ENCODE assay signal across 19 cellular contexts in genomic region chr13:43021926-43022670, GRCh38. TPM values are rescaled to one million over a fixed set of nuclear protein-coding genes. Genes with fewer than 3 reads are reported as not detected.
DNase-seq lines count a peak whose midpoint lies in the region; ATAC-seq and TF ChIP-seq lines count a peak whose summit lies in the region.
"Had no signal": no experiment of that assay in that cellular context is flagged by ENCODE, and none has a peak within 500 bp of the region (broad histone marks: within the 10 kb centered on the region; RNA-seq: fewer than 3 reads in every experiment).

No MANE protein-coding gene starts in this region.

- CTCF ChIA-PET in HEK293 (lab: Yijun Ruan, JAX), result interaction anchor here (0.6 to 0.7 kb wide), 2 partner anchors 14 to 26 kb away, joined by 3 read pairs; no protein-coding TSS in a partner anchor
- CTCF ChIA-PET in naive thymus-derived CD4-positive, alpha-beta T cell (lab: Charles Lee), result interaction anchor here (0.6 to 1.2 kb wide), 6 partner anchors 51 to 1757 kb away, joined by 3 read pairs; no protein-coding TSS in a partner anchor

- H3K9me3 Mint-ChIP-seq in CD4-positive, CD25-positive, alpha-beta regulatory T cell, result no peaks in the 10 kb centered on the region
- H3K9me3 Mint-ChIP-seq in chondrocyte (ENCODE audit: low read depth) (peaks cover 3% of the 10 kb centered on the region), endodermal cell (peaks cover 6% of the 10 kb centered on the region)
- H3K9me3 Mint-ChIP-seq in naive thymus-derived CD4-positive, alpha-beta T cell, result peaks cover 0 to 7% (median 0%) of the 10 kb centered on the region in 11 donors
- H3K9me3 Mint-ChIP-seq: activated CD4-positive, alpha-beta memory T cell treated with anti-CD3 and anti-CD28 coated beads, Interleukin-2, amount 10 ng/mL, durations not matched to agents 7 days and 5 days; stimulated activated memory B cell treated with anti-CD40 and anti-IgM and Interleukin-4, amounts not matched to agents 10 μg/mL and 1 μg/mL and 100 μg/mL, for 72 hours; WTC11 had no signal

- H3K27me3 ChIP-seq in CD4-positive, CD25-positive, alpha-beta regulatory T cell (ENCODE audit: control insufficient read depth, insufficient read depth, low read length), result no peaks in the 10 kb centered on the region
- no peaks in the 10 kb centered on the region for H3K27me3 ChIP-seq in naive thymus-derived CD4-positive, alpha-beta T cell (ENCODE audit: control insufficient read depth in 2 of 2, insufficient read depth in 2 of 2, low read length in 2 of 2)
- no peaks in the 10 kb centered on the region for H3K27me3 ChIP-seq in endodermal cell (ENCODE audit: control insufficient read depth, insufficient read depth, low read length, poor library complexity, severe bottlenecking)
- H3K27me3 ChIP-seq: cardiac muscle cell had no signal

- H3K4me1 Mint-ChIP-seq in CD4-positive, CD25-positive, alpha-beta regulatory T cell, result peaks cover 9 to 33% (median 19%) of the 10 kb centered on the region in 4 donors
- peaks cover 39% of the 10 kb centered on the region for H3K4me1 Mint-ChIP-seq in chondrocyte (ENCODE audit: low read depth)
- peaks cover 14 to 35% (median 28%) of the 10 kb centered on the region in 7 donors for H3K4me1 Mint-ChIP-seq in naive thymus-derived CD4-positive, alpha-beta T cell
- H3K4me1 Mint-ChIP-seq in endodermal cell, result peaks cover 18% of the 10 kb centered on the region

- no peak for ATAC-seq in CD4-positive, CD25-positive, alpha-beta regulatory T cell (ENCODE audit: low read depth in 2 of 2)
- no peak for ATAC-seq in naive thymus-derived CD4-positive, alpha-beta T cell
- ATAC-seq in GM21723 (IDR thresholded peaks at IDR 0.05; ENCODE audit: unreplicated experiment) (no peak), GM21576 (IDR thresholded peaks at IDR 0.05; ENCODE audit: unreplicated experiment) (no peak)

- intact Hi-C loops in naive thymus-derived CD4-positive, alpha-beta T cell (cut with micrococcal nuclease), result no loop called here

- no peaks in the 10 kb centered on the region for H3K36me3 Mint-ChIP-seq in CD4-positive, CD25-positive, alpha-beta regulatory T cell
- peaks cover 6% of the 10 kb centered on the region for H3K36me3 Mint-ChIP-seq in chondrocyte (ENCODE audit: low read depth)
- H3K36me3 Mint-ChIP-seq in naive thymus-derived CD4-positive, alpha-beta T cell, result peaks cover 0 to 6% (median 0%) of the 10 kb centered on the region in 5 donors
- peaks cover 13% of the 10 kb centered on the region for H3K36me3 Mint-ChIP-seq in endodermal cell (ENCODE audit: low read depth)
- H3K36me3 Mint-ChIP-seq: stimulated activated memory B cell treated with anti-CD40 and anti-IgM and Interleukin-4, amounts not matched to agents 10 μg/mL and 1 μg/mL and 100 μg/mL, for 72 hours had no signal

- no peak overlapping the region for H3K4me3 ChIP-seq in CD4-positive, CD25-positive, alpha-beta regulatory T cell (ENCODE audit: low read depth, low read length)
- H3K4me3 ChIP-seq in HEK293 (ENCODE audit: low read depth, low read length), result no peak overlapping the region
- H3K4me3 ChIP-seq in naive thymus-derived CD4-positive, alpha-beta T cell (ENCODE audit: low read length), result no peak overlapping the region
- H3K4me3 ChIP-seq in endodermal cell (ENCODE audit: low read length), result no peak overlapping the region
- H3K4me3 ChIP-seq: cardiac muscle cell had no signal

- TF ChIP-seq CTCF in HEK293 (tag by site-specific recombination; IDR thresholded peaks at IDR 0.05) (no peak), chondrocyte (IDR thresholded peaks at IDR 0.05) (no peak), endodermal cell (conservative IDR thresholded peaks at IDR 0.05) (no peak)

- no peak overlapping the region for H3K27ac ChIP-seq in CD4-positive, CD25-positive, alpha-beta regulatory T cell (ENCODE audit: insufficient read depth, low read length, poor library complexity, severe bottlenecking)
- no peak overlapping the region for H3K27ac ChIP-seq in HEK293 (ENCODE audit: extremely low read depth, low read depth, low read length)
- H3K27ac ChIP-seq in naive thymus-derived CD4-positive, alpha-beta T cell (ENCODE audit: low read depth, low read length), result no peak overlapping the region
- no peak overlapping the region for H3K27ac ChIP-seq in endodermal cell (ENCODE audit: low read depth, low read length)
- H3K27ac ChIP-seq: cardiac muscle cell had no signal

- H3K4me3 Mint-ChIP-seq in CD4-positive, CD25-positive, alpha-beta regulatory T cell, result peak overlapping the region in 3 of 4 donors; percentile 44 to 95 (median 92)
- no peak overlapping the region for H3K4me3 Mint-ChIP-seq in chondrocyte (ENCODE audit: unreplicated experiment)
- peak overlapping the region in 7 of 10 donors; percentile 2 to 99 (median 34) for H3K4me3 Mint-ChIP-seq in naive thymus-derived CD4-positive, alpha-beta T cell
- H3K4me3 Mint-ChIP-seq in endodermal cell, result no peak overlapping the region

- no peaks in the 10 kb centered on the region for H3K27me3 Mint-ChIP-seq in CD4-positive, CD25-positive, alpha-beta regulatory T cell
- H3K27me3 Mint-ChIP-seq in chondrocyte (ENCODE audit: low read depth), result no peaks in the 10 kb centered on the region
- H3K27me3 Mint-ChIP-seq in naive thymus-derived CD4-positive, alpha-beta T cell, result no peaks in the 10 kb centered on the region
- no peaks in the 10 kb centered on the region for H3K27me3 Mint-ChIP-seq in endodermal cell (ENCODE audit: insufficient read depth)
- H3K27me3 Mint-ChIP-seq: activated CD4-positive, alpha-beta memory T cell treated with anti-CD3 and anti-CD28 coated beads, Interleukin-2, amount 10 ng/mL, durations not matched to agents 7 days and 5 days; progenitor cell of endocrine pancreas; stimulated activated memory B cell treated with anti-CD40 and anti-IgM and Interleukin-4, amounts not matched to agents 10 μg/mL and 1 μg/mL and 100 μg/mL, for 72 hours had no signal

- POLR2A ChIA-PET in HEK293 (lab: Yijun Ruan, JAX), result interaction anchor here (0.9 kb wide), 1 partner anchor 30 kb away, joined by 3 read pairs; the partner anchor contains the start of gene EPSTI1
- POLR2A ChIA-PET in naive thymus-derived CD4-positive, alpha-beta T cell (lab: Charles Lee), result interaction anchor here (1.2 to 4.1 kb wide), 4 partner anchors 8 to 37 kb away, joined by 3 to 36 read pairs (median 6); partner anchors contain the start of gene EPSTI1

- H3K9ac ChIP-seq in endodermal cell (ENCODE audit: extremely low read depth, low read length, poor library complexity, severe bottlenecking), result no peak overlapping the region

- H3K36me3 ChIP-seq in CD4-positive, CD25-positive, alpha-beta regulatory T cell (ENCODE audit: control insufficient read depth, insufficient read depth, low read length), result no peaks in the 10 kb centered on the region
- H3K36me3 ChIP-seq in HEK293 (ENCODE audit: control insufficient read depth in 2 of 2, insufficient read depth in 1 of 2, low read length in 2 of 2) (no peaks in the 10 kb centered on the region), endodermal cell (ENCODE audit: control insufficient read depth, insufficient read depth, low read length) (no peaks in the 10 kb centered on the region)
- no peaks in the 10 kb centered on the region for H3K36me3 ChIP-seq in naive thymus-derived CD4-positive, alpha-beta T cell (ENCODE audit: control insufficient read depth in 2 of 3, insufficient read depth in 3 of 3, low read length in 3 of 3)
- H3K36me3 ChIP-seq: cardiac muscle cell had no signal

- 86 to 96% methylated on average over 9 to 11 of the region's 11 CpGs for WGBS in endodermal cell (ENCODE audit: insufficient coverage in 1 of 2, insufficient read length in 1 of 2), 2 experiments

- H3K9me3 ChIP-seq in CD4-positive, CD25-positive, alpha-beta regulatory T cell (ENCODE audit: control insufficient read depth in 2 of 2, low read length in 2 of 2), result no peaks in the 10 kb centered on the region
- H3K9me3 ChIP-seq in HEK293 (ENCODE audit: control insufficient read depth, insufficient read depth, low read depth, low read length) (no peaks in the 10 kb centered on the region), endodermal cell (ENCODE audit: control insufficient read depth, low read length) (peaks cover 3% of the 10 kb centered on the region)
- no peaks in the 10 kb centered on the region for H3K9me3 ChIP-seq in naive thymus-derived CD4-positive, alpha-beta T cell (ENCODE audit: control insufficient read depth in 2 of 3, low read length in 3 of 3)

- DNase-seq in CD4-positive, CD25-positive, alpha-beta regulatory T cell, result no peak
- DNase-seq in chondrocyte (ENCODE audit: low spot score), result no peak
- DNase-seq in naive thymus-derived CD4-positive, alpha-beta T cell, result no peak
- DNase-seq in OCI-M1 (lab: John Stamatoyannopoulos, UW), result no peak
- DNase-seq in endodermal cell, result no peak
- DNase-seq: activated CD4-positive, alpha-beta memory T cell treated with anti-CD3 and anti-CD28 coated beads, Interleukin-2, amount 10 ng/mL, durations not matched to agents 7 days and 5 days; activated T-cell treated with anti-CD3 and anti-CD28 coated beads, Interleukin-2, amount 50 U/mL, for 1 hour; left cardiac atrium; NCI-H146; NCI-H2171; stimulated activated CD4-positive, alpha-beta T cell treated with anti-CD3 and anti-CD28 coated beads, Interleukin-1b, Interleukin-23, amount 100 ng/mL, for 48 hours had no signal

- peaks cover 34% of the 10 kb centered on the region for H3K4me1 ChIP-seq in CD4-positive, CD25-positive, alpha-beta regulatory T cell (ENCODE audit: control insufficient read depth, insufficient read depth, low read length, poor library complexity, severe bottlenecking)
- 0 out of 2 replicates have a peak, but pooled peaks cover 3% of the 10 kb centered on the region for H3K4me1 ChIP-seq in HEK293 (ENCODE audit: control insufficient read depth, insufficient read depth, low read length)
- peaks cover 9 to 17% of the 10 kb centered on the region in 2 donors for H3K4me1 ChIP-seq in naive thymus-derived CD4-positive, alpha-beta T cell (ENCODE audit: control insufficient read depth in 2 of 2, insufficient read depth in 2 of 2, low read length in 2 of 2)
- peaks cover 3% of the 10 kb centered on the region for H3K4me1 ChIP-seq in endodermal cell (ENCODE audit: control insufficient read depth, insufficient read depth, low read length)

- no peak overlapping the region for H3K27ac Mint-ChIP-seq in CD4-positive, CD25-positive, alpha-beta regulatory T cell
- peak overlapping the region; percentile 1 for H3K27ac Mint-ChIP-seq in chondrocyte (ENCODE audit: unreplicated experiment)
- H3K27ac Mint-ChIP-seq in naive thymus-derived CD4-positive, alpha-beta T cell, result peak overlapping the region in 1 of 9 donors; percentile 37
- H3K27ac Mint-ChIP-seq in endodermal cell, result no peak overlapping the region
- H3K27ac Mint-ChIP-seq: activated CD4-positive, alpha-beta memory T cell treated with anti-CD3 and anti-CD28 coated beads, Interleukin-2, amount 10 ng/mL, durations not matched to agents 7 days and 5 days had no signal

RNA-seq across cellular contexts. Expression of gene DNAJC15, which starts 1.3 kb away (rescaled TPM):
- total RNA-seq in CD4-positive, CD25-positive, alpha-beta regulatory T cell, result 12.6 TPM
- polyA plus RNA-seq in CD4-positive, CD25-positive, alpha-beta regulatory T cell, result 10 to 100 TPM; 19.1 to 36.5 (median 28.9) TPM
- total RNA-seq in chondrocyte (18.0 to 24.3 TPM (median 21.6 TPM) in 3 replicates), endodermal cell (10 to 100 TPM; 29.7 to 46.9 TPM)
- total RNA-seq in naive thymus-derived CD4-positive, alpha-beta T cell, result 10 to 100 TPM in 3 of 5 experiments, 1 to 10 TPM in 2; 5.0 to 18.3 (median 10.5) TPM
- polyA plus RNA-seq in naive thymus-derived CD4-positive, alpha-beta T cell, result 10 to 100 TPM in 1 of 2 donors, 1 to 10 TPM in 1; 7.2 to 22.8 TPM
- polyA plus RNA-seq in endodermal cell (2013, experiment 1 of 2), result 32.0 TPM
- polyA plus RNA-seq in endodermal cell (2013, experiment 2 of 2), result 29.6 TPM

RNA-seq across cellular contexts. Expression of gene EPSTI1, which starts 30.1 kb away (rescaled TPM):
- 81.2 TPM for total RNA-seq in CD4-positive, CD25-positive, alpha-beta regulatory T cell
- polyA plus RNA-seq in CD4-positive, CD25-positive, alpha-beta regulatory T cell, result 10 to 100 TPM; 32.5 to 76.0 (median 50.3) TPM
- 2.1 to 3.8 TPM (median 2.8 TPM) in 3 replicates for total RNA-seq in chondrocyte
- 100 to 1,000 TPM in 1 of 5 experiments, 10 to 100 TPM in 2, 1 to 10 TPM in 2; 8.4 to 125 (median 11.0) TPM for total RNA-seq in naive thymus-derived CD4-positive, alpha-beta T cell
- 10 to 100 TPM; 13.7 to 15.6 TPM for polyA plus RNA-seq in naive thymus-derived CD4-positive, alpha-beta T cell
- total RNA-seq in endodermal cell, result 100 to 1,000 TPM in 1 of 2 donors, 10 to 100 TPM in 1; 33.8 to 101 TPM
- polyA plus RNA-seq in endodermal cell (2013, experiment 1 of 2), result 14.0 TPM
- 16.6 TPM for polyA plus RNA-seq in endodermal cell (2013, experiment 2 of 2)
- polyA plus RNA-seq: neural cell had no signal

Comparison
In these comparisons a context has a peak if more than half of its experiments do, and no peak if none do; other contexts are left out.
1. H3K4me3 Mint-ChIP-seq: peak in CD4-positive, CD25-positive, alpha-beta regulatory T cell (3 of 4) and naive thymus-derived CD4-positive, alpha-beta T cell (7 of 10); none in chondrocyte (single experiment) and endodermal cell (single experiment).